Comparison of ENCODE assay signal across 1 cellular context in the genomic region with DNA sequence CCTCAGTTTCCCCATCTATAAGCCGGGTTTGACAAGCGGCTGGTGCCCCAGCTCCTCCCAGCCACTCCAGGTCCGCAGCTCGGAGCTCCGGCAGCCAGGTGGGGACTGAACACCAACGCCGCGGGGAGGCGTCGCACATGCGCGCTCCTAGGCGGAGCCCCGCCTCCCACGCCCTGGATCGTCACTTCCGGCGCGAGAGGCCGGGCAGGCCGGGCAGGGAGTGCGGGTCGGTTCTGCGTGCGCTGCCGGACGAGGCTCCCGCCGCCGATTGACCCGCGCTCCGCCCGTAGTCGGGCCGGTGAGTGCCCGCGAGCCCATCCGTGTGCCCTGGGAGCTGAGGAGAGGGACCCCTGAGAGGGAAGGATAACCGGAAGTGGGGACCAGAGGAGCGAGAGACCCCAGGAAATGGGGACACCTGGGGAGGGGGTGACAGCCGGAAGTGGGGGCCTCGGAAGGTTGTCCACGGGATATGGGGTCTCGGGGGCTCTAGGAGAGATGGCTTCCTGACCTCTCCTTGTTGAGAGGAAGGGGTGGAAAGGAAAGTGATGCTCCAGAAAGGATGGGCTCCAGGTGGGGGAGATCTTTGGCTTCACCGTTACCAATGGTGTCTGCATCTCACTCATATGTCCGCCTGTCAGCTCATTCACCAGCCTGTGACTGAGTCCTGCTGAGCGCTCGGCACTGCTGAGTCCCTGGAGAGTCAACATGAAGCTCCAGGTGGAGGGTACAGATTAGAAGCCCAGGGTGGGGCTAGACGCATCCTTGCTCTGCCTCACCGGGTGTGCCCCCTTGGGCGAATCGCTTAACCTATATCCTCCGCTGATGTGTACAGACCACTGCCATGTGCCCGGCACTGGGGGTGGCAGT.
TF ChIP-seq lines count a peak whose summit lies in the region.

TTPAL (plus strand) TSS at position 181 of the 867 bp plus-strand sequence. CDS start 4,126 bp downstream, outside the sequence.

TF ChIP-seq in HepG2, 621 proteins besides CTCF, POLR2A, EP300 and RAD21 (continued from another document and continues in another):
- TF ChIP-seq, protein P1, sequence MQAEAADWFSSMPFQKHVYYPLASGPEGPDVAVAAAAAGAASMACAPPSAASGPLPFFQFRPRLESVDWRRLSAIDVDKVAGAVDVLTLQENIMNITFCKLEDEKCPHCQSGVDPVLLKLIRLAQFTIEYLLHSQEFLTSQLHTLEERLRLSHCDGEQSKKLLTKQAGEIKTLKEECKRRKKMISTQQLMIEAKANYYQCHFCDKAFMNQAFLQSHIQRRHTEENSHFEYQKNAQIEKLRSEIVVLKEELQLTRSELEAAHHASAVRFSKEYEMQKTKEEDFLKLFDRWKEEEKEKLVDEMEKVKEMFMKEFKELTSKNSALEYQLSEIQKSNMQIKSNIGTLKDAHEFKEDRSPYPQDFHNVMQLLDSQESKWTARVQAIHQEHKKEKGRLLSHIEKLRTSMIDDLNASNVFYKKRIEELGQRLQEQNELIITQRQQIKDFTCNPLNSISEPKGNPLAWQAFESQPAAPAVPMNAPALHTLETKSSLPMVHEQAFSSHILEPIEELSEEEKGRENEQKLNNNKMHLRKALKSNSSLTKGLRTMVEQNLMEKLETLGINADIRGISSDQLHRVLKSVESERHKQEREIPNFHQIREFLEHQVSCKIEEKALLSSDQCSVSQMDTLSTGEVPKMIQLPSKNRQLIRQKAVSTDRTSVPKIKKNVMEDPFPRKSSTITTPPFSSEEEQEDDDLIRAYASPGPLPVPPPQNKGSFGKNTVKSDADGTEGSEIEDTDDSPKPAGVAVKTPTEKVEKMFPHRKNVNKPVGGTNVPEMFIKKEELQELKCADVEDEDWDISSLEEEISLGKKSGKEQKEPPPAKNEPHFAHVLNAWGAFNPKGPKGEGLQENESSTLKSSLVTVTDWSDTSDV (CRISPR knock-in tag; IDR thresholded peaks at IDR 0.05), result peak; percentile 96; the same call in 1 of the 2 replicates
- TF ChIP-seq ZNF614 (CRISPR knock-in tag; IDR thresholded peaks at IDR 0.05; ENCODE audit: borderline replicate concordance), result no peak; the same call in 1 of the 2 replicates
- 0 out of 2 replicates have a peak, but pooled peaks have one; percentile 51 for TF ChIP-seq ADNP (CRISPR knock-in tag; IDR thresholded peaks at IDR 0.05)
- 0 out of 2 replicates have a peak, but pooled peaks have one; percentile 78 for TF ChIP-seq ZNF253 (CRISPR knock-in tag; IDR thresholded peaks at IDR 0.05; ENCODE audit: borderline replicate concordance)
- no peak for TF ChIP-seq ZFP36L2 (CRISPR knock-in tag; IDR thresholded peaks at IDR 0.05)
- TF ChIP-seq ZNF282 (IDR thresholded peaks at IDR 0.05; ENCODE audit: partially characterized antibody), result no peak
- TF ChIP-seq, protein P2, sequence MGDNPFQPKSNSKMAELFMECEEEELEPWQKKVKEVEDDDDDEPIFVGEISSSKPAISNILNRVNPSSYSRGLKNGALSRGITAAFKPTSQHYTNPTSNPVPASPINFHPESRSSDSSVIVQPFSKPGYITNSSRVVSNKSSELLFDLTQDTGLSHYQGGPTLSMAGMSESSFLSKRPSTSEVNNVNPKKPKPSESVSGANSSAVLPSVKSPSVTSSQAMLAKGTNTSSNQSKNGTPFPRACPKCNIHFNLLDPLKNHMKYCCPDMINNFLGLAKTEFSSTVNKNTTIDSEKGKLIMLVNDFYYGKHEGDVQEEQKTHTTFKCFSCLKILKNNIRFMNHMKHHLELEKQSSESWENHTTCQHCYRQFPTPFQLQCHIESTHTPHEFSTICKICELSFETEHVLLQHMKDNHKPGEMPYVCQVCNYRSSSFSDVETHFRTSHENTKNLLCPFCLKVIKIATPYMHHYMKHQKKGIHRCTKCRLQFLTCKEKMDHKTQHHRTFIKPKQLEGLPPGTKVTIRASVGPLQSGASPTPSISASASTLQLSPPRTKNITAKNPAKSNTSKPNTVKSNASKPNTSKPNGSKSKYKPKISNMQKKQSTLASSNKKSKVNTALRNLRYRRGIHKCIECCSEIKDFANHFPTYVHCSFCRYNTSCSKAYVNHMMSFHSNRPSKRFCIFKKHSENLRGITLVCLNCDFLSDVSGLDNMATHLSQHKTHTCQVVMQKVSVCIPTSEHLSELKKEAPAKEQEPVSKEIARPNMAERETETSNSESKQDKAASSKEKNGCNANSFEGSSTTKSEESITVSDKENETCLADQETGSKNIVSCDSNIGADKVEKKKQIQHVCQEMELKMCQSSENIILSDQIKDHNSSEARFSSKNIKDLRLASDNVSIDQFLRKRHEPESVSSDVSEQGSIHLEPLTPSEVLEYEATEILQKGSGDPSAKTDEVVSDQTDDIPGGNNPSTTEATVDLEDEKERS (CRISPR knock-in tag; IDR thresholded peaks at IDR 0.05), result no peak
- TF ChIP-seq, protein P3, sequence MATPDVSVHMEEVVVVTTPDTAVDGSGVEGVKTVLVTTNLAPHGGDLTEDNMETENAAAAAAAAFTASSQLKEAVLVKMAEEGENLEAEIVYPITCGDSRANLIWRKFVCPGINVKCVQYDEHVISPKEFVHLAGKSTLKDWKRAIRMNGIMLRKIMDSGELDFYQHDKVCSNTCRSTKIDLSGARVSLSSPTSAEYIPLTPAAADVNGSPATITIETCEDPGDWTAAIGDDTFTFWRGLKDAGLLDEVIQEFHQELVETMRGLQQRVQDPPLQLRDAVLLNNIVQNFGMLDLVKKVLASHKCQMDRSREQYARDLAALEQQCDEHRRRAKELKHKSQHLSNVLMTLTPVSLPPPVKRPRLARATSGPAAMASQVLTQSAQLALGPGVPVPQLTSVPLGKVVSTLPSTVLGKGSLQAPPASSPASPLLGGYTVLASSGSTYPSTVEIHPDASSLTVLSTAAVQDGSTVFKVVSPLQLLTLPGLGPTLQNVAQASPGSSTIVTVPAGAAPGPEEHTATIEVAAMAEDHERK (CRISPR knock-in tag; IDR thresholded peaks at IDR 0.05; ENCODE audit: low read depth), result peak; percentile 79
- TF ChIP-seq ZNF879 (CRISPR knock-in tag; IDR thresholded peaks at IDR 0.05), result no peak; the same call in 1 of the 2 replicates
- TF ChIP-seq ZNF550 (CRISPR knock-in tag; IDR thresholded peaks at IDR 0.05; ENCODE audit: borderline replicate concordance), result peak; percentile 95; the same call in 1 of the 2 replicates
- no peak for TF ChIP-seq IKZF1 (IDR thresholded peaks at IDR 0.05)
- no peak for TF ChIP-seq SUZ12 (IDR thresholded peaks at IDR 0.05; ENCODE audit: low read depth, low read length)
- TF ChIP-seq ZNF703 (CRISPR knock-in tag; IDR thresholded peaks at IDR 0.05; ENCODE audit: borderline replicate concordance), result no peak
- TF ChIP-seq SPEN (CRISPR knock-in tag; IDR thresholded peaks at IDR 0.05; ENCODE audit: low read depth), result peak; percentile 100
- TF ChIP-seq ZNF556 (CRISPR knock-in tag; IDR thresholded peaks at IDR 0.05; ENCODE audit: borderline replicate concordance), result peak; percentile 100
- peak; percentile 98 for TF ChIP-seq ZNF883 (CRISPR knock-in tag; IDR thresholded peaks at IDR 0.05; ENCODE audit: not compliant biosample characterization)
- 0 out of 2 replicates have a peak, but pooled peaks have one; percentile 74 for TF ChIP-seq ZNF383 (CRISPR knock-in tag; IDR thresholded peaks at IDR 0.05; ENCODE audit: borderline replicate concordance)
- TF ChIP-seq, protein P4, sequence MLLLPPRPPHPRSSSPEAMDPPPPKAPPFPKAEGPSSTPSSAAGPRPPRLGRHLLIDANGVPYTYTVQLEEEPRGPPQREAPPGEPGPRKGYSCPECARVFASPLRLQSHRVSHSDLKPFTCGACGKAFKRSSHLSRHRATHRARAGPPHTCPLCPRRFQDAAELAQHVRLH (CRISPR knock-in tag; IDR thresholded peaks at IDR 0.05; ENCODE audit: borderline replicate concordance, low read depth), result peak; percentile 98; the same call in 1 of the 2 replicates
- TF ChIP-seq ZNF333 (CRISPR knock-in tag; IDR thresholded peaks at IDR 0.05; ENCODE audit: borderline replicate concordance), result peak; percentile 99
- peak; percentile 98 for TF ChIP-seq AHR (CRISPR knock-in tag; IDR thresholded peaks at IDR 0.05)
- peak; percentile 67; the same call in 1 of the 2 replicates for TF ChIP-seq RFXAP (CRISPR knock-in tag; IDR thresholded peaks at IDR 0.05; ENCODE audit: borderline replicate concordance)
- TF ChIP-seq ZNF143 (CRISPR knock-in tag; IDR thresholded peaks at IDR 0.05), result peak; percentile 40; the same call in 1 of the 2 replicates
- TF ChIP-seq, protein P5, sequence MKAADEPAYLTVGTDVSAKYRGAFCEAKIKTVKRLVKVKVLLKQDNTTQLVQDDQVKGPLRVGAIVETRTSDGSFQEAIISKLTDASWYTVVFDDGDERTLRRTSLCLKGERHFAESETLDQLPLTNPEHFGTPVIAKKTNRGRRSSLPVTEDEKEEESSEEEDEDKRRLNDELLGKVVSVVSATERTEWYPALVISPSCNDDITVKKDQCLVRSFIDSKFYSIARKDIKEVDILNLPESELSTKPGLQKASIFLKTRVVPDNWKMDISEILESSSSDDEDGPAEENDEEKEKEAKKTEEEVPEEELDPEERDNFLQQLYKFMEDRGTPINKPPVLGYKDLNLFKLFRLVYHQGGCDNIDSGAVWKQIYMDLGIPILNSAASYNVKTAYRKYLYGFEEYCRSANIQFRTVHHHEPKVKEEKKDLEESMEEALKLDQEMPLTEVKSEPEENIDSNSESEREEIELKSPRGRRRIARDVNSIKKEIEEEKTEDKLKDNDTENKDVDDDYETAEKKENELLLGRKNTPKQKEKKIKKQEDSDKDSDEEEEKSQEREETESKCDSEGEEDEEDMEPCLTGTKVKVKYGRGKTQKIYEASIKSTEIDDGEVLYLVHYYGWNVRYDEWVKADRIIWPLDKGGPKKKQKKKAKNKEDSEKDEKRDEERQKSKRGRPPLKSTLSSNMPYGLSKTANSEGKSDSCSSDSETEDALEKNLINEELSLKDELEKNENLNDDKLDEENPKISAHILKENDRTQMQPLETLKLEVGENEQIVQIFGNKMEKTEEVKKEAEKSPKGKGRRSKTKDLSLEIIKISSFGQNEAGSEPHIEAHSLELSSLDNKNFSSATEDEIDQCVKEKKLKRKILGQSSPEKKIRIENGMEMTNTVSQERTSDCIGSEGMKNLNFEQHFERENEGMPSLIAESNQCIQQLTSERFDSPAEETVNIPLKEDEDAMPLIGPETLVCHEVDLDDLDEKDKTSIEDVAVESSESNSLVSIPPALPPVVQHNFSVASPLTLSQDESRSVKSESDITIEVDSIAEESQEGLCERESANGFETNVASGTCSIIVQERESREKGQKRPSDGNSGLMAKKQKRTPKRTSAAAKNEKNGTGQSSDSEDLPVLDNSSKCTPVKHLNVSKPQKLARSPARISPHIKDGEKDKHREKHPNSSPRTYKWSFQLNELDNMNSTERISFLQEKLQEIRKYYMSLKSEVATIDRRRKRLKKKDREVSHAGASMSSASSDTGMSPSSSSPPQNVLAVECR (CRISPR knock-in tag; IDR thresholded peaks at IDR 0.05; ENCODE audit: borderline replicate concordance), result peak; percentile 99
- TF ChIP-seq RELA (CRISPR knock-in tag; IDR thresholded peaks at IDR 0.05), result peak; percentile 95
- TF ChIP-seq IKZF5 (CRISPR knock-in tag; IDR thresholded peaks at IDR 0.05), result peak; percentile 96
- TF ChIP-seq MIER2 (CRISPR knock-in tag; IDR thresholded peaks at IDR 0.05), result peak; percentile 77; the same call in 1 of the 2 replicates
- TF ChIP-seq JUND (CRISPR knock-in tag; IDR thresholded peaks at IDR 0.05), result 0 out of 2 replicates have a peak, but pooled peaks have one; percentile 76
- TF ChIP-seq ZFP91 (CRISPR knock-in tag; IDR thresholded peaks at IDR 0.05; ENCODE audit: borderline replicate concordance), result peak; percentile 97
- TF ChIP-seq RCOR2 (CRISPR knock-in tag; IDR thresholded peaks at IDR 0.05), result no peak; the same call in 1 of the 2 replicates
- no peak for TF ChIP-seq PHB2 (IDR thresholded peaks at IDR 0.05; ENCODE audit: partially characterized antibody)
- TF ChIP-seq, protein P6, sequence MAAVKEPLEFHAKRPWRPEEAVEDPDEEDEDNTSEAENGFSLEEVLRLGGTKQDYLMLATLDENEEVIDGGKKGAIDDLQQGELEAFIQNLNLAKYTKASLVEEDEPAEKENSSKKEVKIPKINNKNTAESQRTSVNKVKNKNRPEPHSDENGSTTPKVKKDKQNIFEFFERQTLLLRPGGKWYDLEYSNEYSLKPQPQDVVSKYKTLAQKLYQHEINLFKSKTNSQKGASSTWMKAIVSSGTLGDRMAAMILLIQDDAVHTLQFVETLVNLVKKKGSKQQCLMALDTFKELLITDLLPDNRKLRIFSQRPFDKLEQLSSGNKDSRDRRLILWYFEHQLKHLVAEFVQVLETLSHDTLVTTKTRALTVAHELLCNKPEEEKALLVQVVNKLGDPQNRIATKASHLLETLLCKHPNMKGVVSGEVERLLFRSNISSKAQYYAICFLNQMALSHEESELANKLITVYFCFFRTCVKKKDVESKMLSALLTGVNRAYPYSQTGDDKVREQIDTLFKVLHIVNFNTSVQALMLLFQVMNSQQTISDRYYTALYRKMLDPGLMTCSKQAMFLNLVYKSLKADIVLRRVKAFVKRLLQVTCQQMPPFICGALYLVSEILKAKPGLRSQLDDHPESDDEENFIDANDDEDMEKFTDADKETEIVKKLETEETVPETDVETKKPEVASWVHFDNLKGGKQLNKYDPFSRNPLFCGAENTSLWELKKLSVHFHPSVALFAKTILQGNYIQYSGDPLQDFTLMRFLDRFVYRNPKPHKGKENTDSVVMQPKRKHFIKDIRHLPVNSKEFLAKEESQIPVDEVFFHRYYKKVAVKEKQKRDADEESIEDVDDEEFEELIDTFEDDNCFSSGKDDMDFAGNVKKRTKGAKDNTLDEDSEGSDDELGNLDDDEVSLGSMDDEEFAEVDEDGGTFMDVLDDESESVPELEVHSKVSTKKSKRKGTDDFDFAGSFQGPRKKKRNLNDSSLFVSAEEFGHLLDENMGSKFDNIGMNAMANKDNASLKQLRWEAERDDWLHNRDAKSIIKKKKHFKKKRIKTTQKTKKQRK (IDR thresholded peaks at IDR 0.05; ENCODE audit: low read length), result no peak
- TF ChIP-seq ZNF839 (CRISPR knock-in tag; IDR thresholded peaks at IDR 0.05; ENCODE audit: borderline replicate concordance), result peak; percentile 94; the same call in 1 of the 2 replicates
